ENCODE assay signal across 8 cellular contexts in the genomic region with DNA sequence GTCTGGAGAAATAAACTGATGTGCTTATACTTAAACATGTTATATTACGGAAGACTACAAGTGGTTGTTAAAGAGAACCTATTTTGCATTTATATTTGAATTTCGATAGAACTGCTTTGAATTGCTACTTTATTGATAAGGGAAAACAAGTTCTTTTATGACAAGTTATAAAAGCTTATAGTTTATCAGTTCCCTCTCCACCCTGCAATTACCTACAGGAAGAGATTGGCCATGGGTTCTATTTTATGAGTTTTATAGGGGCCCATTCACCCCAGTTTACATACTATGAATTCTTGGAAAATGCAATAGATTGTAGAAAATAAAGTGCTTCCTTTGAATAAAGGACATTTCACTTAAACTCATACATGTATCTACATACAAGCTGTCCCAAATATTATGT.
"Had no signal": no experiment of that assay in that cellular context is flagged by ENCODE, and none has a peak within 500 bp of the region (broad histone marks: within the 10 kb centered on the region; RNA-seq: fewer than 3 reads in every experiment).

No MANE protein-coding gene starts in this region.

- ATAC-seq: HCT116, HepG2 had no signal

- H3K36me3 ChIP-seq: HAP-1 had no signal

- H3K27ac ChIP-seq: GM23248, HL-60 had no signal

- H3K9ac ChIP-seq: GM23248 had no signal

- DNase-seq: GM23248, GOT3, H7, HFFc6 had no signal

- H3K9me3 ChIP-seq: HAP-1 had no signal

- H3K4me3 ChIP-seq: GM23248, HAP-1 had no signal
